ENCODE assay signal across 8 cellular contexts in genomic region chr1:177170756-177171535, GRCh38. TPM values are rescaled to one million over a fixed set of nuclear protein-coding genes. Genes with fewer than 3 reads are reported as not detected.
DNase-seq lines count a peak whose midpoint lies in the region; ATAC-seq and TF ChIP-seq lines count a peak whose summit lies in the region.

A gene with protein sequence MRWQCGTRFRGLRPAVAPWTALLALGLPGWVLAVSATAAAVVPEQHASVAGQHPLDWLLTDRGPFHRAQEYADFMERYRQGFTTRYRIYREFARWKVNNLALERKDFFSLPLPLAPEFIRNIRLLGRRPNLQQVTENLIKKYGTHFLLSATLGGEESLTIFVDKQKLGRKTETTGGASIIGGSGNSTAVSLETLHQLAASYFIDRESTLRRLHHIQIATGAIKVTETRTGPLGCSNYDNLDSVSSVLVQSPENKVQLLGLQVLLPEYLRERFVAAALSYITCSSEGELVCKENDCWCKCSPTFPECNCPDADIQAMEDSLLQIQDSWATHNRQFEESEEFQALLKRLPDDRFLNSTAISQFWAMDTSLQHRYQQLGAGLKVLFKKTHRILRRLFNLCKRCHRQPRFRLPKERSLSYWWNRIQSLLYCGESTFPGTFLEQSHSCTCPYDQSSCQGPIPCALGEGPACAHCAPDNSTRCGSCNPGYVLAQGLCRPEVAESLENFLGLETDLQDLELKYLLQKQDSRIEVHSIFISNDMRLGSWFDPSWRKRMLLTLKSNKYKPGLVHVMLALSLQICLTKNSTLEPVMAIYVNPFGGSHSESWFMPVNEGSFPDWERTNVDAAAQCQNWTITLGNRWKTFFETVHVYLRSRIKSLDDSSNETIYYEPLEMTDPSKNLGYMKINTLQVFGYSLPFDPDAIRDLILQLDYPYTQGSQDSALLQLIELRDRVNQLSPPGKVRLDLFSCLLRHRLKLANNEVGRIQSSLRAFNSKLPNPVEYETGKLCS (plus strand): TSS chr1:177170958. CDS start chr1:177229877, 58,919 bp downstream.

- no peak within 1 kb of the TSS for H3K27ac Mint-ChIP-seq in type B pancreatic cell
- H3K27ac Mint-ChIP-seq in CD4-positive, alpha-beta memory T cell: no peak within 1 kb of the TSS

- TF ChIP-seq POLR2A in right lobe of liver (IDR thresholded peaks at IDR 0.05): no peak

- CTCF ChIA-PET in CD4-positive, alpha-beta memory T cell (lab: Charles Lee; ENCODE audit: partially characterized antibody): no interaction called here

- H3K36me3 ChIP-seq in BE2C: no peaks in the 10 kb centered on the region
- no peaks in the 10 kb centered on the region for H3K36me3 ChIP-seq in right lobe of liver
- H3K36me3 ChIP-seq in CD4-positive, alpha-beta memory T cell (ENCODE audit: insufficient read depth, low read length): no peaks in the 10 kb centered on the region

- H3K9me3 ChIP-seq in BE2C (no peaks in the 10 kb centered on the region), right lobe of liver (no peaks in the 10 kb centered on the region)
- no peaks in the 10 kb centered on the region for H3K9me3 ChIP-seq in CD4-positive, alpha-beta memory T cell (ENCODE audit: control insufficient read depth in 1 of 2, low read length in 2 of 2)

- peaks cover 3% of the 10 kb centered on the region for H3K36me3 Mint-ChIP-seq in type B pancreatic cell
- no peaks in the 10 kb centered on the region for H3K36me3 Mint-ChIP-seq in CD4-positive, alpha-beta memory T cell

- no peak for TF ChIP-seq CTCF in BE2C (IDR thresholded peaks at IDR 0.05; ENCODE audit: low read depth, low read length)
- TF ChIP-seq CTCF in right lobe of liver (IDR thresholded peaks at IDR 0.05): no peak
- no peak for TF ChIP-seq CTCF in type B pancreatic cell (conservative IDR thresholded peaks at IDR 0.05)

- H3K4me3 ChIP-seq in BE2C (ENCODE audit: low read depth, low read length) (peak within 1 kb of the TSS; percentile 22), right lobe of liver (peak within 1 kb of the TSS in 2 of 3 donors; percentile 0 to 3)
- H3K4me3 ChIP-seq in CD4-positive, alpha-beta memory T cell (ENCODE audit: low read length in 2 of 2): no peak within 1 kb of the TSS

- H3K27ac ChIP-seq in right lobe of liver: no peak within 1 kb of the TSS
- H3K27ac ChIP-seq in CD4-positive, alpha-beta memory T cell (ENCODE audit: low read depth, low read length): no peak within 1 kb of the TSS

- WGBS in right lobe of liver (ENCODE audit: insufficient coverage, low coverage, low lambda C conversion rate, missing lambda C conversion rate): 4% methylated on average over 24 of the region's 49 CpGs

- H3K27me3 Mint-ChIP-seq in type B pancreatic cell: peaks cover 15% of the 10 kb centered on the region
- peaks cover 11 to 12% of the 10 kb centered on the region in 2 donors for H3K27me3 Mint-ChIP-seq in CD4-positive, alpha-beta memory T cell

- H3K27me3 ChIP-seq in BE2C (peaks cover 19% of the 10 kb centered on the region), right lobe of liver (peaks cover 0 to 7% of the 10 kb centered on the region in 2 donors)
- H3K27me3 ChIP-seq in CD4-positive, alpha-beta memory T cell (ENCODE audit: insufficient read depth, low read length): no peaks in the 10 kb centered on the region

- DNase-seq in BE2C (peak; percentile 51), NCI-H2107 treated with DMSO at 0.1 percent for 48 hours (lab: John Stamatoyannopoulos, UW; ENCODE audit: unreplicated experiment) (peak; percentile 47), cerebellar nuclear complex (lab: John Stamatoyannopoulos, UW) (peak; percentile 71 to 80), right lobe of liver (peak in 2 of 3 donors; percentile 29 to 55), type B pancreatic cell (ENCODE audit: extremely low spot score, unreplicated experiment) (peak; percentile 74)
- DNase-seq in CD4-positive, alpha-beta memory T cell: no peak

- H3K4me3 Mint-ChIP-seq in type B pancreatic cell: no peak within 1 kb of the TSS
- H3K4me3 Mint-ChIP-seq in CD4-positive, alpha-beta memory T cell: no peak within 1 kb of the TSS

- POLR2A ChIA-PET in CD4-positive, alpha-beta memory T cell (lab: Charles Lee; ENCODE audit: partially characterized antibody): no interaction called here

- H3K9me3 Mint-ChIP-seq in type B pancreatic cell: peaks cover 4% of the 10 kb centered on the region
- H3K9me3 Mint-ChIP-seq in CD4-positive, alpha-beta memory T cell: peaks cover 0 to 7% (median 3%) of the 10 kb centered on the region in 8 donors

- peaks cover 4% of the 10 kb centered on the region for H3K4me1 Mint-ChIP-seq in type B pancreatic cell (ENCODE audit: unreplicated experiment)
- peaks cover 0 to 2% (median 0%) of the 10 kb centered on the region in 4 donors for H3K4me1 Mint-ChIP-seq in CD4-positive, alpha-beta memory T cell

- ATAC-seq in GM21576 (IDR thresholded peaks at IDR 0.05; ENCODE audit: unreplicated experiment) (peak; percentile 56), right lobe of liver (peak; percentile 42 to 65 (median 57)), HG03457 (IDR thresholded peaks at IDR 0.05; ENCODE audit: unreplicated experiment) (no peak)

- H3K4me1 ChIP-seq in BE2C (no peaks in the 10 kb centered on the region), right lobe of liver (peaks cover 0 to 7% (median 0%) of the 10 kb centered on the region in 4 donors)
- H3K4me1 ChIP-seq in CD4-positive, alpha-beta memory T cell (ENCODE audit: insufficient read depth, low read length): no peaks in the 10 kb centered on the region

- intact Hi-C loops in right lobe of liver (cut with DNase I): loop anchor here in 1 of 2 donors (10.0 kb wide), 1 partner anchor 276 kb away; no protein-coding TSS in a partner anchor
- intact Hi-C loops in CD4-positive, alpha-beta memory T cell (cut with micrococcal nuclease): no loop called here

RNA-seq across cellular contexts. Expression of the gene that starts here (rescaled TPM):
- polyA plus RNA-seq in BE2C (2012; ENCODE audit: insufficient read depth, insufficient read length, low read depth): not detected
- total RNA-seq in right lobe of liver (under 1 TPM; 0.09 to 0.57 (median 0.36) TPM), type B pancreatic cell (ENCODE audit: low replicate concordance) (22.7 and 23.7 TPM in 2 replicates)
- total RNA-seq in CD4-positive, alpha-beta memory T cell: not detected
- not detected for polyA plus RNA-seq in CD4-positive, alpha-beta memory T cell

Comparison
In these comparisons a context has a peak if more than half of its experiments do, and no peak if none do; other contexts are left out.
1. RNA of the gene that starts here (total RNA-seq): 22.7 to 23.7 TPM in type B pancreatic cell; 0.09 to 0.57 TPM in right lobe of liver and not detected in CD4-positive, alpha-beta memory T cell; every median in the first group is over 10 times any median in the second.
2. Peak in DNase-seq, ATAC-seq and H3K4me3 ChIP-seq in right lobe of liver; RNA of the gene not detected or under 1 TPM.
3. DNase-seq: peak in BE2C (single experiment), NCI-H2107 treated with DMSO at 0.1 percent for 48 hours (single experiment), cerebellar nuclear complex (2 of 2) and type B pancreatic cell (single experiment); none in CD4-positive, alpha-beta memory T cell (0 of 5).